ENCODE assay signal across 8 cellular contexts in the genomic region with DNA sequence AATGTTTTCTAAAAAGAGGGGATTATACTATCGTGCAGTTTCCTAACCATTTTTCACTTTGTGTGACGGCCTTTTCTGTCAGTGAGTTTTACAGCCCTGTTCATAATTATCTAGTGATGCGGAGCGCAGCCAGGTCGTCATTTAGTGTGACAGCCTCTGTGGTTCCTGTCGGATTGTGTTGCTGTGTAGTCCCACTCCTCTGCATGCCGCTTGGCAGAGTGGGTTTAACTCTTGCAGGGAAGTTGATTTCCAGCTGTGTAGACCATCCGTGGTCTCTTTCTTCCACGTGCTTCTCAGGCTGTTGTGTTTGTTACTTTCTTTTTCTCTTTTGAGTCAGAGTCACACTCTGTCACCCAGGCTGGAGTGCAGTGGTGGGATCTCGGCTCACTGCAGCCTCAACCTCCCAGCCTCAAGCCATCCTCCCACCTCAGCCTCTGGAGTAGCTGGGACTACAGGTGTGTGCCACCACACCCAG. TPM values are rescaled to one million over a fixed set of nuclear protein-coding genes. Genes with fewer than 3 reads are reported as not detected.
DNase-seq lines count a peak whose midpoint lies in the region; ATAC-seq, FAIRE-seq and TF ChIP-seq lines count a peak whose summit lies in the region.

No MANE protein-coding gene starts in this region.

- peak in 1 of 3 donors; percentile 45 for DNase-seq in CD4-positive, CD25-positive, alpha-beta regulatory T cell
- DNase-seq in foreskin keratinocyte = no peak
- no peak for DNase-seq in NCI-H1092 treated with DMSO at 0.1 percent for 48 hours (lab: John Stamatoyannopoulos, UW)
- no peak for DNase-seq in D721Med (ENCODE audit: insufficient read length, low spot score)
- no peak for DNase-seq in cerebellar nuclear complex (lab: John Stamatoyannopoulos, UW)

- H3K27ac ChIP-seq in CD4-positive, CD25-positive, alpha-beta regulatory T cell (ENCODE audit: insufficient read depth, low read length, poor library complexity, severe bottlenecking) = no peak overlapping the region
- H3K27ac ChIP-seq in foreskin keratinocyte = no peak overlapping the region

- H3K36me3 Mint-ChIP-seq in CD4-positive, CD25-positive, alpha-beta regulatory T cell = peaks cover 13% of the 10 kb centered on the region
- peaks cover 10% of the 10 kb centered on the region for H3K36me3 Mint-ChIP-seq in IgD-negative memory B cell

- H3K27ac Mint-ChIP-seq in CD4-positive, CD25-positive, alpha-beta regulatory T cell = peak overlapping the region in 2 of 3 donors; percentile 82 to 87
- H3K27ac Mint-ChIP-seq in IgD-negative memory B cell = peak overlapping the region; percentile 77 to 99 (median 87)

- peak overlapping the region; percentile 81 for H3K4me3 ChIP-seq in CD4-positive, CD25-positive, alpha-beta regulatory T cell (ENCODE audit: low read depth, low read length)

- H3K9me3 ChIP-seq in CD4-positive, CD25-positive, alpha-beta regulatory T cell (ENCODE audit: control insufficient read depth in 2 of 2, low read length in 2 of 2) = no peaks in the 10 kb centered on the region

- no peaks in the 10 kb centered on the region for H3K27me3 ChIP-seq in CD4-positive, CD25-positive, alpha-beta regulatory T cell (ENCODE audit: control insufficient read depth, insufficient read depth, low read length)
- H3K27me3 ChIP-seq in foreskin keratinocyte = no peaks in the 10 kb centered on the region

- no peaks in the 10 kb centered on the region for H3K27me3 Mint-ChIP-seq in CD4-positive, CD25-positive, alpha-beta regulatory T cell
- peaks cover 2% of the 10 kb centered on the region for H3K27me3 Mint-ChIP-seq in IgD-negative memory B cell

- peak overlapping the region; percentile 47 to 84 (median 78) for H3K4me3 Mint-ChIP-seq in CD4-positive, CD25-positive, alpha-beta regulatory T cell
- peak overlapping the region; percentile 91 to 99 (median 98) for H3K4me3 Mint-ChIP-seq in IgD-negative memory B cell

- no peak for TF ChIP-seq CTCF in foreskin keratinocyte (conservative IDR thresholded peaks at IDR 0.05)
- TF ChIP-seq CTCF in D721Med (IDR thresholded peaks at IDR 0.05; ENCODE audit: insufficient read depth, missing control alignments) = no peak

- H3K36me3 ChIP-seq in CD4-positive, CD25-positive, alpha-beta regulatory T cell (ENCODE audit: control insufficient read depth, insufficient read depth, low read length) = peaks cover 19% of the 10 kb centered on the region

- H3K9me3 Mint-ChIP-seq in CD4-positive, CD25-positive, alpha-beta regulatory T cell = peaks cover 0 to 1% (median 0%) of the 10 kb centered on the region in 7 donors
- no peaks in the 10 kb centered on the region for H3K9me3 Mint-ChIP-seq in IgD-negative memory B cell

- peaks cover 0 to 41% (median 21%) of the 10 kb centered on the region in 4 donors for H3K4me1 Mint-ChIP-seq in CD4-positive, CD25-positive, alpha-beta regulatory T cell
- peaks cover 14 to 41% (median 37%) of the 10 kb centered on the region in 3 donors for H3K4me1 Mint-ChIP-seq in IgD-negative memory B cell

- ATAC-seq in CD4-positive, CD25-positive, alpha-beta regulatory T cell (ENCODE audit: low read depth in 2 of 2) = peak; percentile 32 to 44
- ATAC-seq in GM19395 (IDR thresholded peaks at IDR 0.05; ENCODE audit: unreplicated experiment) (peak; percentile 58), foreskin keratinocyte (peak; percentile 13), HG03469 (IDR thresholded peaks at IDR 0.05; ENCODE audit: unreplicated experiment) (no peak)

- FAIRE-seq in D721Med (lab: Jason Lieb, UNC) = no peak

- H3K4me1 ChIP-seq in CD4-positive, CD25-positive, alpha-beta regulatory T cell (ENCODE audit: control insufficient read depth, insufficient read depth, low read length, poor library complexity, severe bottlenecking) = peaks cover 7% of the 10 kb centered on the region
- H3K4me1 ChIP-seq in foreskin keratinocyte = no peaks in the 10 kb centered on the region

RNA-seq across cellular contexts. Expression of gene RAN, which starts 8.6 kb away (rescaled TPM):
- 298 TPM for total RNA-seq in CD4-positive, CD25-positive, alpha-beta regulatory T cell
- polyA plus RNA-seq in CD4-positive, CD25-positive, alpha-beta regulatory T cell = 100 to 1,000 TPM; 682 to 837 (median 733) TPM
- polyA plus RNA-seq in IgD-negative memory B cell (559 TPM), foreskin keratinocyte (1,431 and 1,595 TPM in 2 replicates)
- 1,308 and 1,316 TPM in 2 replicates for total RNA-seq in foreskin keratinocyte

RNA-seq across cellular contexts. Expression of gene STX2, which starts 41.4 kb away (rescaled TPM):
- total RNA-seq in CD4-positive, CD25-positive, alpha-beta regulatory T cell = 29.5 TPM
- polyA plus RNA-seq in CD4-positive, CD25-positive, alpha-beta regulatory T cell = 10 to 100 TPM; 10.7 to 11.8 (median 11.4) TPM
- polyA plus RNA-seq in IgD-negative memory B cell (6.2 TPM), foreskin keratinocyte (10.3 and 11.7 TPM in 2 replicates)
- total RNA-seq in foreskin keratinocyte = 19.0 and 21.3 TPM in 2 replicates
